Comparison of ENCODE assay signal across 8 cellular contexts in genomic region chr9:38008168-38009034, GRCh38.
A peak's percentile ranks its signal among the peaks of the same experiment; 100 is the strongest.
DNase-seq lines count a peak whose midpoint lies in the region; ATAC-seq and TF ChIP-seq lines count a peak whose summit lies in the region.

No MANE protein-coding gene starts in this region.

- H3K9me3 ChIP-seq in PC-9 (ENCODE audit: insufficient read depth, low read depth) (no peaks in the 10 kb centered on the region), left lung (no peaks in the 10 kb centered on the region)

- H3K4me3 ChIP-seq in AG09309 (ENCODE audit: control insufficient read depth, low read depth, low read length) = no peak overlapping the region
- no peak overlapping the region for H3K4me3 ChIP-seq in PC-9
- H3K4me3 ChIP-seq in brain microvascular endothelial cell (ENCODE audit: low read depth, low read length) = no peak overlapping the region
- no peak overlapping the region for H3K4me3 ChIP-seq in left lung
- no peak overlapping the region for H3K4me3 ChIP-seq in lower leg skin (ENCODE audit: low read depth, poor library complexity, severe bottlenecking)

- in situ Hi-C loops in brain microvascular endothelial cell (cut with HindIII; ENCODE audit: low pct_ligation_motif_present, low sequenced_read_pairs) = no loop called here

- 40 to 46% methylated on average over 10 of the region's 10 CpGs for WGBS in lower leg skin, 2 donors

- peak overlapping the region; percentile 63 for H3K4me2 ChIP-seq in PC-9

- intact Hi-C loops in PC-9 (cut with micrococcal nuclease; ENCODE audit: unreplicated experiment) = loop anchor here (1.0 to 5.0 kb wide), 4 partner anchors 39 to 218 kb away; no protein-coding TSS in a partner anchor
- intact Hi-C loops in left lung (cut with DNase I) = no loop called here
- intact Hi-C loops in lower leg skin (cut with DNase I; ENCODE audit: low total_unique reads) = no loop called here

- H3K9me2 ChIP-seq in PC-9 (ENCODE audit: insufficient read depth) = no peaks in the 10 kb centered on the region

- ATAC-seq in GM18909 (IDR thresholded peaks at IDR 0.05; ENCODE audit: poor library complexity, unreplicated experiment) (peak; percentile 87), HG03097 (IDR thresholded peaks at IDR 0.05; ENCODE audit: low FRiP score, unreplicated experiment) (peak; percentile 86), left lung (peak; percentile 84)

- H3K27me3 ChIP-seq in PC-9 (ENCODE audit: insufficient read depth, low read depth) (no peaks in the 10 kb centered on the region), brain microvascular endothelial cell (replicated peaks) (no peaks in the 10 kb centered on the region), left lung (no peaks in the 10 kb centered on the region)

- H3K36me3 ChIP-seq in PC-9 (ENCODE audit: low read depth) = no peaks in the 10 kb centered on the region; the same call in 1 of the 2 replicates
- H3K36me3 ChIP-seq in brain microvascular endothelial cell (replicated peaks) = peaks cover 4% of the 10 kb centered on the region
- H3K36me3 ChIP-seq in left lung = peaks cover 0 to 5% of the 10 kb centered on the region in 2 donors

- no TSS peak for BruUV-seq in PC-9 (replicated peaks; lab: Mats Ljungman, UMichigan)

- TF ChIP-seq CTCF in AG09309 (IDR thresholded peaks at IDR 0.05; ENCODE audit: control insufficient read depth, insufficient read depth, low read depth, low read length, missing control alignments) (no peak), PC-9 (conservative IDR thresholded peaks at IDR 0.05) (no peak), brain microvascular endothelial cell (IDR thresholded peaks at IDR 0.05; ENCODE audit: low read depth, low read length, missing control alignments) (no peak), left lung (IDR thresholded peaks at IDR 0.05) (no peak), lower leg skin (IDR thresholded peaks at IDR 0.05) (no peak)

- H4K20me1 ChIP-seq in PC-9 (ENCODE audit: insufficient read depth) = 0 out of 2 replicates have a peak, but pooled peaks cover 4% of the 10 kb centered on the region

- H3K4me1 ChIP-seq in PC-9 (replicated peaks; ENCODE audit: insufficient read depth) (peaks cover 45% of the 10 kb centered on the region), left lung (peaks cover 14 to 54% of the 10 kb centered on the region in 2 donors)

- CTCF ChIA-PET in PC-9 (lab: Charles Lee) = interaction anchor here (0.6 kb wide), 1 partner anchor 42 kb away, joined by 3 read pairs; no protein-coding TSS in a partner anchor

- H2AFZ ChIP-seq in PC-9 = no peak overlapping the region

- TF ChIP-seq POLR2A in lower leg skin (IDR thresholded peaks at IDR 0.05) = no peak

- peak overlapping the region; percentile 69 for H3K27ac ChIP-seq in PC-9
- H3K27ac ChIP-seq in brain microvascular endothelial cell = peak overlapping the region; percentile 74
- H3K27ac ChIP-seq in left lung = peak overlapping the region; percentile 66 to 69

- peaks cover 74% of the 10 kb centered on the region for H3K79me2 ChIP-seq in PC-9 (ENCODE audit: low read depth)

- POLR2A ChIA-PET in PC-9 (lab: Charles Lee; ENCODE audit: unreplicated experiment) = interaction anchor here (0.6 to 1.0 kb wide), 3 partner anchors 9 to 529 kb away, joined by 3 to 4 read pairs (median 3); no protein-coding TSS in a partner anchor

- peak; percentile 69 for DNase-seq in AG09309 (ENCODE audit: low read depth)
- peak; percentile 74 to 96 for DNase-seq in PC-9
- peak; percentile 94 for DNase-seq in brain microvascular endothelial cell
- peak; percentile 87 to 90 for DNase-seq in left lung
- peak; percentile 31 for DNase-seq in stimulated activated CD8-positive, alpha-beta memory T cell treated with anti-CD3 and anti-CD28 coated beads, Interleukin-7, amount 100 ng/mL, for 24 hours (ENCODE audit: low read depth)
- no peak for DNase-seq in lower leg skin (ENCODE audit: low spot score in 2 of 2)

- peaks cover 31% of the 10 kb centered on the region; the same call in 1 of the 2 replicates for H3F3A ChIP-seq in PC-9 (ENCODE audit: insufficient read depth, low read depth)

Comparison
In these comparisons a context has a peak if more than half of its experiments do, and no peak if none do; other contexts are left out.
1. DNase-seq: peak in AG09309 (single experiment), PC-9 (2 of 2), brain microvascular endothelial cell (single experiment), left lung (2 of 2) and stimulated activated CD8-positive, alpha-beta memory T cell treated with anti-CD3 and anti-CD28 coated beads, Interleukin-7, amount 100 ng/mL, for 24 hours (single experiment); none in lower leg skin (0 of 2).
2. Peak in every context shown above with its lines, with median percentiles within 50 percentile points of each other: ATAC-seq and H3K27ac ChIP-seq.